Comparison of ENCODE assay signal across 34 cellular contexts in the genomic region with DNA sequence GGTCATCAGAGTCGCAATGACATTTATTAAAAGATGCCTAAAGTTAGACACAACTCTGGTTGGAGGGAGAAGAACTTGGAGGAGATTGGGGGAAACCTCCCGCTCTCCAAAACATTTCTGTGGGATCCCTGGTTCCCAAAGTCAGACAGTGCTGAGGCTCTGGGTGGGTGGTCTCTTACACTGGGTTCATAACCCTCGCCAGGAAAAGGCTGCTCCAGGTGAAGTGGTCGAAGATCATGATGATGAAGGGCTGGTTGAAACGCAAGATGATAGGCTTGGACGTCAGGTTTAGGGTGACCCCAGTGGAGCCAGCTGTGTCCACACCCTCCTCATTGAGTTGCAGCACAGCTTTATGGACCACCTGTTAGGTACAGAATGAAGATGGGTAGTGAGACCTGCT. TPM values are rescaled to one million over a fixed set of nuclear protein-coding genes. Genes with fewer than 3 reads are reported as not detected.
"Had no signal": no experiment of that assay in that cellular context is flagged by ENCODE, and none has a peak within 500 bp of the region (broad histone marks: within the 10 kb centered on the region; RNA-seq: fewer than 3 reads in every experiment).

No MANE protein-coding gene starts in this region.

- H3K36me3 Mint-ChIP-seq: activated naive CD4-positive, alpha-beta T cell treated with anti-CD3 and anti-CD28 coated beads, Interleukin-2, amount 50 U/mL, for 24 hours; activated naive CD8-positive, alpha-beta T cell treated with anti-CD3 and anti-CD28 coated beads for 36 hours; T-cell had no signal

- H3K4me3 ChIP-seq: adrenal gland, body of pancreas, gastrocnemius medialis had no signal

- ATAC-seq: activated CD4-positive, CD25-positive, alpha-beta regulatory T cell treated with anti-CD3 and anti-CD28 coated beads, Interleukin-2, amount 50 U/mL, for 24 hours; activated naive CD8-positive, alpha-beta T cell treated with anti-CD3 and anti-CD28 coated beads, Interleukin-2, amount 50 U/mL, for 24 hours; activated T-cell treated with anti-CD3 and anti-CD28 coated beads, Interleukin-2, amount 50 U/mL, for 72 hours; body of pancreas; esophagus mucosa; foreskin keratinocyte; gastrocnemius medialis; T-cell had no signal

- H3K36me3 ChIP-seq: adrenal gland, gastrocnemius medialis, WERI-Rb-1 had no signal

- H3K9me3 ChIP-seq: adrenal gland, body of pancreas, gastrocnemius medialis had no signal

- H3K4me3 Mint-ChIP-seq: activated B cell treated with CpG ODN at 0.5 μM for 24 hours; activated CD4-positive, alpha-beta memory T cell treated with anti-CD3 and anti-CD28 coated beads, Interleukin-2, amount 10 ng/mL, durations not matched to agents 7 days and 5 days; activated naive CD4-positive, alpha-beta T cell treated with anti-CD3 and anti-CD28 coated beads, Interleukin-2, amount 50 U/mL, for 24 hours; activated naive CD8-positive, alpha-beta T cell treated with anti-CD3 and anti-CD28 coated beads for 36 hours; activated naive CD8-positive, alpha-beta T cell treated with anti-CD3 and anti-CD28 coated beads, Interleukin-2, amount 50 U/mL, for 24 hours; activated T-cell treated with anti-CD3 and anti-CD28 coated beads, Interleukin-2, amount 50 U/mL, for 24 hours; activated T-cell treated with anti-CD3 and anti-CD28 coated beads, Interleukin-2, amount 50 U/mL, for 72 hours; endodermal cell; T-cell; T-helper 1 cell treated with Interleukin-12 subunit alpha and Interleukin-12 subunit beta and Interleukin-4 antibody, amounts not matched to agents 30 μg/mL and 1 μg/mL, for 36 hours had no signal

- H3K27me3 ChIP-seq: adrenal gland, body of pancreas, foreskin keratinocyte, gastrocnemius medialis had no signal

- H3K4me1 ChIP-seq: adrenal gland, body of pancreas, foreskin keratinocyte, gastrocnemius medialis had no signal

- H3K27ac ChIP-seq: adrenal gland, body of pancreas, foreskin keratinocyte, gastrocnemius medialis, WERI-Rb-1 had no signal

- H3K27ac Mint-ChIP-seq: activated B cell treated with CpG ODN at 0.5 μM for 24 hours; activated CD4-positive, alpha-beta memory T cell treated with anti-CD3 and anti-CD28 coated beads, Interleukin-2, amount 10 ng/mL, durations not matched to agents 7 days and 5 days; activated naive CD4-positive, alpha-beta T cell treated with anti-CD3 and anti-CD28 coated beads, Interleukin-2, amount 50 U/mL, for 24 hours; activated naive CD8-positive, alpha-beta T cell treated with anti-CD3 and anti-CD28 coated beads for 36 hours; activated naive CD8-positive, alpha-beta T cell treated with anti-CD3 and anti-CD28 coated beads, Interleukin-2, amount 50 U/mL, for 24 hours; activated T-cell treated with anti-CD3 and anti-CD28 coated beads, Interleukin-2, amount 50 U/mL, for 24 hours; activated T-cell treated with anti-CD3 and anti-CD28 coated beads, Interleukin-2, amount 50 U/mL, for 72 hours; endodermal cell; T-cell; T-helper 1 cell treated with Interleukin-12 subunit alpha and Interleukin-12 subunit beta and Interleukin-4 antibody, amounts not matched to agents 30 μg/mL and 1 μg/mL, for 36 hours had no signal

- H3K27me3 Mint-ChIP-seq: activated B cell treated with CpG ODN at 0.5 μM for 24 hours; activated CD4-positive, alpha-beta memory T cell treated with anti-CD3 and anti-CD28 coated beads, Interleukin-2, amount 10 ng/mL, durations not matched to agents 7 days and 5 days had no signal

- H3K4me1 Mint-ChIP-seq: activated B cell treated with CpG ODN at 0.5 μM for 24 hours; activated CD4-positive, alpha-beta memory T cell treated with anti-CD3 and anti-CD28 coated beads, Interleukin-2, amount 10 ng/mL, durations not matched to agents 7 days and 5 days; activated naive CD4-positive, alpha-beta T cell treated with anti-CD3 and anti-CD28 coated beads, Interleukin-2, amount 50 U/mL, for 24 hours; activated naive CD8-positive, alpha-beta T cell treated with anti-CD3 and anti-CD28 coated beads for 36 hours; activated naive CD8-positive, alpha-beta T cell treated with anti-CD3 and anti-CD28 coated beads, Interleukin-2, amount 50 U/mL, for 24 hours; endodermal cell; T-cell had no signal

- DNase-seq: activated B cell treated with CpG ODN at 0.5 μM for 24 hours; activated CD4-positive, alpha-beta memory T cell treated with anti-CD3 and anti-CD28 coated beads, Interleukin-2, amount 10 ng/mL, durations not matched to agents 7 days and 5 days; activated CD4-positive, alpha-beta T cell treated with anti-CD3 and anti-CD28 coated beads for 48 hours; activated CD4-positive, alpha-beta T cell treated with anti-CD3 and anti-CD28 coated beads, Interleukin-2, amount 50 U/mL, for 4 hours; activated CD8-positive, alpha-beta memory T cell treated with anti-CD3 and anti-CD28 coated beads, Interleukin-2, amount 50 U/mL, for 48 hours; activated gamma-delta T cell treated with Interleukin-2 at 50 U/mL for 16 hours; activated naive CD4-positive, alpha-beta T cell treated with Interleukin-2 at 50 U/mL for 16 hours; activated naive CD8-positive, alpha-beta T cell treated with anti-CD3 and anti-CD28 coated beads for 36 hours; activated naive CD8-positive, alpha-beta T cell treated with anti-CD3 and anti-CD28 coated beads, Interleukin-2, amount 50 U/mL, for 24 hours; activated T-cell treated with anti-CD3 and anti-CD28 coated beads for 4 hours; activated T-cell treated with anti-CD3 and anti-CD28 coated beads, Interleukin-2, amount 50 U/mL, for 24 hours; activated T-cell treated with anti-CD3 and anti-CD28 coated beads, Interleukin-2, amount 50 U/mL, for 72 hours; amygdala; aorta; body of pancreas; caudate nucleus; effector memory CD4-positive, alpha-beta T cell; endodermal cell; foreskin keratinocyte; gastrocnemius medialis; glutamatergic neuron; SW 1271; T-cell; T1000; WERI-Rb-1 had no signal

RNA-seq across cellular contexts. Expression of a gene that starts 11.2 kb away (rescaled TPM):
- total RNA-seq: activated B cell treated with CpG ODN at 0.5 μM for 24 hours; activated CD4-positive, alpha-beta memory T cell treated with anti-CD3 and anti-CD28 coated beads, Interleukin-2, amount 10 ng/mL, durations not matched to agents 7 days and 5 days; activated naive CD8-positive, alpha-beta T cell treated with anti-CD3 and anti-CD28 coated beads for 36 hours; activated T-cell treated with anti-CD3 and anti-CD28 coated beads, Interleukin-2, amount 50 U/mL, for 72 hours; adrenal gland; aorta; chondrocyte; dermis microvascular lymphatic vessel endothelial cell; endodermal cell; epithelial cell of proximal tubule; esophagus mucosa; foreskin keratinocyte; T-helper 2 cell treated with Interferon-gamma antibody and Interleukin-4, amounts not matched to agents 100 ng/mL and 5 ng/mL, for 36 hours had no signal
- polyA plus RNA-seq: aorta, foreskin keratinocyte had no signal

RNA-seq across cellular contexts. Expression of a gene that starts 18.9 kb away (rescaled TPM):
- total RNA-seq: activated B cell treated with CpG ODN at 0.5 μM for 24 hours; activated CD4-positive, alpha-beta memory T cell treated with anti-CD3 and anti-CD28 coated beads, Interleukin-2, amount 10 ng/mL, durations not matched to agents 7 days and 5 days; activated naive CD8-positive, alpha-beta T cell treated with anti-CD3 and anti-CD28 coated beads for 36 hours; activated T-cell treated with anti-CD3 and anti-CD28 coated beads, Interleukin-2, amount 50 U/mL, for 72 hours; adrenal gland; aorta; chondrocyte; dermis microvascular lymphatic vessel endothelial cell; endodermal cell; esophagus mucosa; foreskin keratinocyte; T-cell; T-helper 2 cell treated with Interferon-gamma antibody and Interleukin-4, amounts not matched to agents 100 ng/mL and 5 ng/mL, for 36 hours had no signal
- polyA plus RNA-seq: aorta, foreskin keratinocyte had no signal
